Comparison of ENCODE assay signal across 24 cellular contexts in the genomic region with DNA sequence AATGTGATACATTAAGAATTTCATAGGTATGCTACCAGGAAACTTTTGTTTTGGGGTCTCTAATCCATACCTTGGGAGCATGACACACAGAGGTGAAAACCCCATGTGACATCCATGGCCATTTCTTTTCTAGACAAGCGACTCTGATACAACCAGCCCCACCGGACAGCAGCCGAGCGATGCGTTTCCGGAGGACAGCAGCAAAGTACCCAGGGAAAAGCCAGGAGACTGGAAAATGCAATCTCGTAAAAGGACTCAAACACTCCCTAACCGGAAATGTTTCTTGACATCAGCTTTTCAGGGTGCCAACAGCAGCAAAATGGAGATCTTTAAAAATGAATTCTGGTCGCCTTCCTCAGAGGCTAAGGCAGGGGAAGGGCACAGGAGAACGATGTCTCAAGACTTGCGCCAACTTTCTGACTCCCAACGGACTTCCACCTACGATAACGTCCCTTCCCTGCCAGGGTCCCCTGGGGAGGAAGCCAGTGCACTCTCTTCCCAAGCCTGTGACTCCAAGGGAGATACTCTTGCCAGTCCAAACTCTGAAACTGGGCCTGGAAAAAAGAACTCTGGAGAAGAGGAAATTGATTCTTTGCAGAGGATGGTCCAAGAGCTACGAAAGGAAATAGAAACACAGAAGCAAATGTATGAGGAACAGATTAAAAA. TPM values are rescaled to one million over a fixed set of nuclear protein-coding genes. Genes with fewer than 3 reads are reported as not detected.
A peak's percentile ranks its signal among the peaks of the same experiment; 100 is the strongest.
DNase-seq lines count a peak whose midpoint lies in the region; ATAC-seq and TF ChIP-seq lines count a peak whose summit lies in the region.
"Had no signal": no experiment of that assay in that cellular context is flagged by ENCODE, and none has a peak within 500 bp of the region (broad histone marks: within the 10 kb centered on the region; RNA-seq: fewer than 3 reads in every experiment).

No MANE protein-coding gene starts in this region.

- H3K9me3 Mint-ChIP-seq in activated CD8-positive, alpha-beta T cell treated with anti-CD3 and anti-CD28 coated beads for 36 hours: no peaks in the 10 kb centered on the region
- no peaks in the 10 kb centered on the region for H3K9me3 Mint-ChIP-seq in activated CD8-positive, alpha-beta T cell treated with anti-CD3 and anti-CD28 coated beads, Interleukin-2, amount 10 ng/mL, durations not matched to agents 7 days and 5 days (ENCODE audit: insufficient read depth)
- H3K9me3 Mint-ChIP-seq in CD4-positive, alpha-beta T cell: no peaks in the 10 kb centered on the region
- no peaks in the 10 kb centered on the region for H3K9me3 Mint-ChIP-seq in central memory CD8-positive, alpha-beta T cell
- H3K9me3 Mint-ChIP-seq: activated CD4-positive, alpha-beta T cell treated with anti-CD3 and anti-CD28 coated beads, Interleukin-2, amount 10 ng/mL, durations not matched to agents 24 days and 14 days; stimulated activated naive CD8-positive, alpha-beta T cell treated with anti-CD3 and anti-CD28 coated beads, Interleukin-15, amount 100 ng/mL, for 72 hours had no signal

- H3K36me3 Mint-ChIP-seq in activated CD8-positive, alpha-beta T cell treated with anti-CD3 and anti-CD28 coated beads for 36 hours (ENCODE audit: low read depth): peaks cover 66% of the 10 kb centered on the region
- peaks cover 72% of the 10 kb centered on the region for H3K36me3 Mint-ChIP-seq in activated CD8-positive, alpha-beta T cell treated with anti-CD3 and anti-CD28 coated beads, Interleukin-2, amount 10 ng/mL, durations not matched to agents 7 days and 5 days (ENCODE audit: low read depth)
- H3K36me3 Mint-ChIP-seq in CD4-positive, alpha-beta T cell (ENCODE audit: low read depth): peaks cover 98% of the 10 kb centered on the region
- H3K36me3 Mint-ChIP-seq in central memory CD8-positive, alpha-beta T cell (ENCODE audit: insufficient read depth): peaks cover 91% of the 10 kb centered on the region

- ATAC-seq in activated CD8-positive, alpha-beta T cell treated with anti-CD3 and anti-CD28 coated beads for 36 hours: no peak
- no peak for ATAC-seq in activated CD8-positive, alpha-beta T cell treated with anti-CD3 and anti-CD28 coated beads, Interleukin-2, amount 10 ng/mL, durations not matched to agents 7 days and 5 days
- no peak for ATAC-seq in CD4-positive, alpha-beta T cell (ENCODE audit: poor library complexity)
- ATAC-seq in central memory CD8-positive, alpha-beta T cell (replicated peaks; ENCODE audit: extremely low read depth, poor library complexity, severe bottlenecking): no peak
- ATAC-seq in GM18870 (IDR thresholded peaks at IDR 0.05; ENCODE audit: unreplicated experiment): no peak
- ATAC-seq in GM19467 (IDR thresholded peaks at IDR 0.05; ENCODE audit: unreplicated experiment): no peak
- ATAC-seq: stimulated activated naive CD8-positive, alpha-beta T cell treated with anti-CD3 and anti-CD28 coated beads, Interleukin-15, amount 100 ng/mL, for 72 hours had no signal

- TF ChIP-seq CTCF in activated CD8-positive, alpha-beta T cell treated with anti-CD3 and anti-CD28 coated beads for 36 hours (IDR thresholded peaks at IDR 0.05): no peak
- no peak for TF ChIP-seq CTCF in CD4-positive, alpha-beta T cell (IDR thresholded peaks at IDR 0.05)
- TF ChIP-seq CTCF in neutrophil (IDR thresholded peaks at IDR 0.05): no peak

- no peak overlapping the region for H3K4me3 Mint-ChIP-seq in activated CD8-positive, alpha-beta T cell treated with anti-CD3 and anti-CD28 coated beads for 36 hours
- H3K4me3 Mint-ChIP-seq in activated CD8-positive, alpha-beta T cell treated with anti-CD3 and anti-CD28 coated beads, Interleukin-2, amount 10 ng/mL, durations not matched to agents 7 days and 5 days: no peak overlapping the region
- no peak overlapping the region for H3K4me3 Mint-ChIP-seq in CD4-positive, alpha-beta T cell
- H3K4me3 Mint-ChIP-seq in central memory CD8-positive, alpha-beta T cell: no peak overlapping the region
- H3K4me3 Mint-ChIP-seq: activated CD4-positive, alpha-beta T cell treated with anti-CD3 and anti-CD28 coated beads, Interleukin-2, amount 10 ng/mL, durations not matched to agents 24 days and 14 days; stimulated activated naive CD8-positive, alpha-beta T cell treated with anti-CD3 and anti-CD28 coated beads, Interleukin-15, amount 100 ng/mL, for 72 hours had no signal

- no peaks in the 10 kb centered on the region for H3K27me3 Mint-ChIP-seq in activated CD8-positive, alpha-beta T cell treated with anti-CD3 and anti-CD28 coated beads for 36 hours
- no peaks in the 10 kb centered on the region for H3K27me3 Mint-ChIP-seq in activated CD8-positive, alpha-beta T cell treated with anti-CD3 and anti-CD28 coated beads, Interleukin-2, amount 10 ng/mL, durations not matched to agents 7 days and 5 days (ENCODE audit: low read depth)
- no peaks in the 10 kb centered on the region for H3K27me3 Mint-ChIP-seq in CD4-positive, alpha-beta T cell
- no peaks in the 10 kb centered on the region for H3K27me3 Mint-ChIP-seq in central memory CD8-positive, alpha-beta T cell
- H3K27me3 Mint-ChIP-seq: activated CD4-positive, alpha-beta T cell treated with anti-CD3 and anti-CD28 coated beads, Interleukin-2, amount 10 ng/mL, durations not matched to agents 24 days and 14 days; stimulated activated naive CD8-positive, alpha-beta T cell treated with anti-CD3 and anti-CD28 coated beads, Interleukin-15, amount 100 ng/mL, for 72 hours had no signal

- peak overlapping the region; percentile 40 for H3K27ac Mint-ChIP-seq in activated CD8-positive, alpha-beta T cell treated with anti-CD3 and anti-CD28 coated beads for 36 hours
- no peak overlapping the region for H3K27ac Mint-ChIP-seq in activated CD8-positive, alpha-beta T cell treated with anti-CD3 and anti-CD28 coated beads, Interleukin-2, amount 10 ng/mL, durations not matched to agents 7 days and 5 days
- H3K27ac Mint-ChIP-seq in CD4-positive, alpha-beta T cell: peak overlapping the region; percentile 80
- peak overlapping the region; percentile 59 for H3K27ac Mint-ChIP-seq in central memory CD8-positive, alpha-beta T cell (ENCODE audit: low read depth)
- H3K27ac Mint-ChIP-seq: activated CD4-positive, alpha-beta T cell treated with anti-CD3 and anti-CD28 coated beads, Interleukin-2, amount 10 ng/mL, durations not matched to agents 24 days and 14 days; stimulated activated naive CD8-positive, alpha-beta T cell treated with anti-CD3 and anti-CD28 coated beads, Interleukin-15, amount 100 ng/mL, for 72 hours had no signal

- peaks cover 100% of the 10 kb centered on the region for H3K36me3 ChIP-seq in neutrophil
- H3K36me3 ChIP-seq: transverse colon had no signal

- POLR2A ChIA-PET in activated CD8-positive, alpha-beta T cell treated with anti-CD3 and anti-CD28 coated beads for 36 hours (lab: Charles Lee): no interaction called here
- POLR2A ChIA-PET in activated CD8-positive, alpha-beta T cell treated with anti-CD3 and anti-CD28 coated beads, Interleukin-2, amount 10 ng/mL, durations not matched to agents 7 days and 5 days (lab: Charles Lee): no interaction called here
- POLR2A ChIA-PET in CD4-positive, alpha-beta T cell (lab: Charles Lee): interaction anchor here (0.6 to 1.3 kb wide), 2 partner anchors 11 to 20 kb away, joined by 3 read pairs; no protein-coding TSS in a partner anchor

- H3K27me3 ChIP-seq in CD4-positive, alpha-beta T cell (ENCODE audit: control insufficient read depth, insufficient read depth, low read length): no peaks in the 10 kb centered on the region
- H3K27me3 ChIP-seq in neutrophil: no peaks in the 10 kb centered on the region
- H3K27me3 ChIP-seq: dorsolateral prefrontal cortex, transverse colon had no signal

- no peak overlapping the region for H3K4me3 ChIP-seq in neutrophil (ENCODE audit: low read depth in 1 of 2, low read length in 1 of 2)
- H3K4me3 ChIP-seq: dorsolateral prefrontal cortex, GM23248, smooth muscle cell, transverse colon had no signal

- DNase-seq in activated CD8-positive, alpha-beta T cell treated with anti-CD3 and anti-CD28 coated beads for 36 hours: no peak
- no peak for DNase-seq in activated CD8-positive, alpha-beta T cell treated with anti-CD3 and anti-CD28 coated beads, Interleukin-2, amount 10 ng/mL, durations not matched to agents 7 days and 5 days
- DNase-seq in CD4-positive, alpha-beta T cell: no peak
- DNase-seq in central memory CD8-positive, alpha-beta T cell (ENCODE audit: low spot score in 2 of 2): no peak
- no peak for DNase-seq in epidermal melanocyte (ENCODE audit: insufficient read length, low spot score)
- DNase-seq: activated CD4-positive, alpha-beta T cell treated with anti-CD3 and anti-CD28 coated beads, Interleukin-2, amount 10 ng/mL, durations not matched to agents 24 days and 14 days; activated gamma-delta T cell; anterior cingulate cortex; central memory CD4-positive, alpha-beta T cell; dorsolateral prefrontal cortex; GM23248; NCI-H1694; nucleus accumbens; stimulated activated naive CD8-positive, alpha-beta T cell treated with anti-CD3 and anti-CD28 coated beads, Interleukin-15, amount 100 ng/mL, for 72 hours; SW 1271; transverse colon had no signal

- peaks cover 18% of the 10 kb centered on the region for H3K4me1 Mint-ChIP-seq in activated CD8-positive, alpha-beta T cell treated with anti-CD3 and anti-CD28 coated beads for 36 hours (ENCODE audit: low read depth)
- no peaks in the 10 kb centered on the region for H3K4me1 Mint-ChIP-seq in activated CD8-positive, alpha-beta T cell treated with anti-CD3 and anti-CD28 coated beads, Interleukin-2, amount 10 ng/mL, durations not matched to agents 7 days and 5 days (ENCODE audit: low read depth)
- peaks cover 27% of the 10 kb centered on the region for H3K4me1 Mint-ChIP-seq in CD4-positive, alpha-beta T cell (ENCODE audit: low read depth)
- peaks cover 55% of the 10 kb centered on the region for H3K4me1 Mint-ChIP-seq in central memory CD8-positive, alpha-beta T cell

- H3K4me1 ChIP-seq in neutrophil (ENCODE audit: control insufficient read depth in 1 of 2, insufficient read depth in 1 of 2, low read depth in 1 of 2, low read length in 1 of 2): peaks cover 8 to 13% of the 10 kb centered on the region in 2 experiments
- H3K4me1 ChIP-seq: transverse colon had no signal

- intact Hi-C loops in activated CD8-positive, alpha-beta T cell treated with anti-CD3 and anti-CD28 coated beads for 36 hours (cut with micrococcal nuclease): no loop called here
- intact Hi-C loops in CD4-positive, alpha-beta T cell (cut with DNase I, micrococcal nuclease): no loop called here

- CTCF ChIA-PET in activated CD8-positive, alpha-beta T cell treated with anti-CD3 and anti-CD28 coated beads for 36 hours (lab: Charles Lee): interaction anchor here (0.9 to 2.7 kb wide), 6 partner anchors 11 to 113 kb away, joined by 3 to 9 read pairs (median 6); no protein-coding TSS in a partner anchor
- CTCF ChIA-PET in activated CD8-positive, alpha-beta T cell treated with anti-CD3 and anti-CD28 coated beads, Interleukin-2, amount 10 ng/mL, durations not matched to agents 7 days and 5 days (lab: Charles Lee): interaction anchor here (1.6 to 2.7 kb wide), 2 partner anchors 17 to 71 kb away, joined by 5 to 9 read pairs; no protein-coding TSS in a partner anchor
- CTCF ChIA-PET in CD4-positive, alpha-beta T cell (lab: Charles Lee): no interaction called here

- H3K9me3 ChIP-seq in CD4-positive, alpha-beta T cell (ENCODE audit: control insufficient read depth, low read length): no peaks in the 10 kb centered on the region
- H3K9me3 ChIP-seq in neutrophil: peaks cover 7% of the 10 kb centered on the region
- H3K9me3 ChIP-seq: transverse colon had no signal

- no peak overlapping the region for H3K27ac ChIP-seq in CD4-positive, alpha-beta T cell (ENCODE audit: low read depth, low read length)
- peak overlapping the region; percentile 98 for H3K27ac ChIP-seq in neutrophil
- H3K27ac ChIP-seq: dorsolateral prefrontal cortex, GM23248, KMS-11, transverse colon had no signal

RNA-seq across cellular contexts. Expression of gene BMP10, which starts 48.9 kb away (rescaled TPM):
- total RNA-seq in activated CD8-positive, alpha-beta T cell treated with anti-CD3 and anti-CD28 coated beads for 36 hours: not detected
- total RNA-seq in activated CD8-positive, alpha-beta T cell treated with anti-CD3 and anti-CD28 coated beads, Interleukin-2, amount 10 ng/mL, durations not matched to agents 7 days and 5 days: not detected
- total RNA-seq in CD4-positive, alpha-beta T cell: not detected
- total RNA-seq: activated CD4-positive, alpha-beta T cell treated with anti-CD3 and anti-CD28 coated beads, Interleukin-2, amount 10 ng/mL, durations not matched to agents 24 days and 14 days; dorsolateral prefrontal cortex; GM23248; HT1080; mucosa of gallbladder; OCI-LY7; smooth muscle cell; transverse colon had no signal
